ENCODE assay signal across 8 cellular contexts in the genomic region with DNA sequence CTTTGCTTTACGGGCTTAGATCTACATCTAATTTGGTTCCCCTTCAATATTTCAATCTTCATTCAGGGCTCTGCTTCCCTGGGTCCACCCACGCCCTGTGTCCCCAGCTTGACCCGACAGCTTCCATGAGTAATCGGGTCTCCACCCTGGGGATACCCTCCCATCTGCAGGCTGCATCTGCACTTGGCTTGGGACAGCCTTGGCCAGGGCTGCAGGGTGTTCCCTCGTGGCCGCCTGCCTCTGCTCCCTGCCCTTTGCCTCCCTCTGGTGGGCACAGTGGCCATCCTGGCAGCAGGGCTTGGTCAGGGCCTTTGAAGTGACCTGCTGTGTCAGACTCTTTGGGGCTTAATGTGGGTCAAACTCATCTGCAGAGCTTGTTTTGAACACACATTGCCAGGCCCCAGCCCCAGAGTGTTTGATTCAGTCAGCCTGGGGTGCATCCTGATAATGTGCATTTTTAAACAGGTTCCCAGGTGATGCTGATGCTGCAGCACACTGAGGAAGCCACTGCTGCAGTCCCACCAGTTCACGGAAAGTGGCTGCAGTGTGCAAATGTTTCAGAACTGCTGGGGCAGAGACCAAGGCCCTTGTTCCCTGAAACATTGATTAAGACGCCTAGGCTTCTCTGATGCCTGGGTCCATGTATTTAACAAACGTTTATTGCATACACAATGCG.
A peak's percentile ranks its signal among the peaks of the same experiment; 100 is the strongest.
DNase-seq lines count a peak whose midpoint lies in the region; ATAC-seq, FAIRE-seq and TF ChIP-seq lines count a peak whose summit lies in the region.

No MANE protein-coding gene starts in this region.

- H3K9me1 ChIP-seq in keratinocyte (ENCODE audit: control insufficient read depth, extremely low read depth, insufficient read depth, low read length), result no peaks in the 10 kb centered on the region

- H3K36me3 Mint-ChIP-seq in astrocyte (ENCODE audit: low read depth, unreplicated experiment), result no peaks in the 10 kb centered on the region

- H3K79me2 ChIP-seq in astrocyte (ENCODE audit: insufficient read depth, low read length), result no peaks in the 10 kb centered on the region
- H3K79me2 ChIP-seq in keratinocyte (ENCODE audit: control insufficient read depth, insufficient read depth, low read length), result no peaks in the 10 kb centered on the region

- H3K4me1 Mint-ChIP-seq in astrocyte (ENCODE audit: low read depth, unreplicated experiment), result peaks cover 8% of the 10 kb centered on the region

- dilution Hi-C loops in keratinocyte (cut with MboI; ENCODE audit: extremely low pct_ligation_motif_present, low sequenced_read_pairs), result no loop called here

- peaks cover 13% of the 10 kb centered on the region for H3K27me3 Mint-ChIP-seq in astrocyte (ENCODE audit: low read depth, unreplicated experiment)

- H3K27ac ChIP-seq in astrocyte (ENCODE audit: low read depth, low read length) (no peak overlapping the region), keratinocyte (ENCODE audit: control insufficient read depth, insufficient read depth, low read length) (no peak overlapping the region)

- H3K4me2 ChIP-seq in astrocyte (ENCODE audit: low read length), result peak overlapping the region; percentile 54
- peak overlapping the region; percentile 3 for H3K4me2 ChIP-seq in keratinocyte (ENCODE audit: control insufficient read depth, extremely low read depth, insufficient read depth, low read depth, low read length)

- ATAC-seq in HG02840 (IDR thresholded peaks at IDR 0.05; ENCODE audit: low FRiP score, unreplicated experiment), result no peak
- no peak for ATAC-seq in HG02642 (IDR thresholded peaks at IDR 0.05; ENCODE audit: poor library complexity, unreplicated experiment)
- no peak for ATAC-seq in GM21390 (IDR thresholded peaks at IDR 0.05; ENCODE audit: unreplicated experiment)

- TF ChIP-seq CTCF in astrocyte (IDR thresholded peaks at IDR 0.05; ENCODE audit: insufficient read depth, low read depth, low read length) (peak; percentile 48), keratinocyte (optimal IDR thresholded peaks at IDR 0.05 in 1 of 3, IDR thresholded peaks at IDR 0.05 in 1 of 3, conservative IDR thresholded peaks at IDR 0.05 in 1 of 3; ENCODE audit: extremely low read depth in 1 of 3, insufficient read depth in 2 of 3, low read length in 3 of 3) (peak; percentile 84 to 96 (median 89))

- H3K4me3 ChIP-seq in astrocyte (ENCODE audit: insufficient read depth, low read depth, low read length) (no peak overlapping the region), keratinocyte (ENCODE audit: control insufficient read depth in 2 of 3, extremely low read depth in 1 of 3, insufficient read depth in 2 of 3, low read depth in 1 of 3, low read length in 3 of 3) (no peak overlapping the region)

- no peaks in the 10 kb centered on the region for H3K9me3 Mint-ChIP-seq in astrocyte (ENCODE audit: unreplicated experiment)

- no peaks in the 10 kb centered on the region for H3K36me3 ChIP-seq in astrocyte (ENCODE audit: insufficient read depth, low read length)
- H3K36me3 ChIP-seq in keratinocyte (ENCODE audit: control insufficient read depth in 2 of 2, extremely low read depth in 1 of 2, insufficient read depth in 2 of 2, low read length in 2 of 2), result no peaks in the 10 kb centered on the region

- H3K9ac ChIP-seq in astrocyte (ENCODE audit: low read length), result no peak overlapping the region
- no peak overlapping the region for H3K9ac ChIP-seq in keratinocyte (ENCODE audit: control insufficient read depth, extremely low read depth, insufficient read depth, low read length)

- H3K27me3 ChIP-seq in astrocyte (ENCODE audit: insufficient read depth, low read length) (no peaks in the 10 kb centered on the region), keratinocyte (ENCODE audit: control insufficient read depth, extremely low read depth, insufficient read depth, low read length) (no peaks in the 10 kb centered on the region)

- H4K20me1 ChIP-seq in astrocyte (ENCODE audit: insufficient read depth, low read length) (no peaks in the 10 kb centered on the region), keratinocyte (ENCODE audit: control insufficient read depth, extremely low read depth, insufficient read depth, low read length) (no peaks in the 10 kb centered on the region)

- peaks cover 23% of the 10 kb centered on the region for H3K4me1 ChIP-seq in astrocyte (ENCODE audit: insufficient read depth, low read length)
- peaks cover 31% of the 10 kb centered on the region for H3K4me1 ChIP-seq in keratinocyte (ENCODE audit: control insufficient read depth, extremely low read depth, insufficient read depth, low read length)

- H3K9me3 ChIP-seq in astrocyte (ENCODE audit: insufficient read depth, low read depth, low read length) (no peaks in the 10 kb centered on the region), keratinocyte (ENCODE audit: control insufficient read depth, low read depth, low read length) (no peaks in the 10 kb centered on the region)

- peak; percentile 98 for FAIRE-seq in HTR-8/SVneo (lab: Jason Lieb, UNC)
- FAIRE-seq in astrocyte (lab: Jason Lieb, UNC), result no peak
- FAIRE-seq in keratinocyte (lab: Jason Lieb, UNC), result peak; percentile 78

- no peak overlapping the region for H3K27ac Mint-ChIP-seq in astrocyte (ENCODE audit: unreplicated experiment)

- H3K4me3 Mint-ChIP-seq in astrocyte (ENCODE audit: unreplicated experiment), result no peak overlapping the region

- peak; percentile 55 for DNase-seq in D341Med (ENCODE audit: low spot score)
- DNase-seq in HTR-8/SVneo (ENCODE audit: insufficient read length, low spot score), result peak; percentile 70
- peak; percentile 37 for DNase-seq in astrocyte (ENCODE audit: low read depth)
- DNase-seq in keratinocyte (ENCODE audit: low read depth, low spot score), result no peak
- DNase-seq in ureter (ENCODE audit: low spot score), result peak; percentile 65

- H2AFZ ChIP-seq in astrocyte (ENCODE audit: low read depth, low read length) (peak overlapping the region; percentile 13), keratinocyte (ENCODE audit: control insufficient read depth, low read length) (peak overlapping the region; percentile 16)
